Comparison of ENCODE assay signal across 27 cellular contexts in the genomic region with DNA sequence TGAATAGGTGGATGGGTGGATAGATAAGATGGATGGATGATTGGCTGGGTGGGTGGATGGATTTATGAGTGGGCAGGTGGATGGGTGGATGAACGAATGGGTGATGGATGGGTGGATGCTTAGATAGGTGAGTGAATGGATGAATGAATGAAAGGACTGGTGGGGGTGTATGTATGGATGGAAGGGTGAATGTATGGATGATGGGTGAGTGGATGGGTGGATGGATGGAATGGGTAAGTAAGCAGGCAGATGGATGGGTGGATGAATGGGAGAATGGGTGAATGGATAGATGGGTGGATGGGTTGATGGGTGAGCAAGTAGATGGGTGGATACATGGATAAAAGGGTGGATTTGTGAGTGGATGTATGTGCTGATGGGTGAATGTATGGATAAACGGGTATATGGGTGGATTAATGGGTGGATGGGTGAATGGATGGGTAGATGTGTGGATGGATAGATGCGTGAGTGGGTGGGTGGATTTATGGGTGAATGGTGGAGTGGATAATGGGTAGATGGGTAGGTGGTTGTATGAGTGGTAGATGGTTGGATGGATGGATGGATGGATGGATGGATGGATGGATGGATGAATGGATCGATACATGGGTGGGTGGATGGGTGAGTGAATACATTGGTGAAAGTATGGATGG.
"Had no signal": no experiment of that assay in that cellular context is flagged by ENCODE, and none has a peak within 500 bp of the region (broad histone marks: within the 10 kb centered on the region; RNA-seq: fewer than 3 reads in every experiment).

No MANE protein-coding gene starts in this region.

- H3K27ac Mint-ChIP-seq: activated B cell treated with CpG ODN at 0.5 μM for 24 hours; activated CD4-positive, alpha-beta T cell treated with anti-CD3 and anti-CD28 coated beads, Interleukin-2, amount 10 ng/mL, durations not matched to agents 24 days and 14 days; activated CD8-positive, alpha-beta memory T cell treated with anti-CD3 and anti-CD28 coated beads, Interleukin-2, amount 10 ng/mL, durations not matched to agents 7 days and 5 days; activated naive CD4-positive, alpha-beta T cell treated with anti-CD3 and anti-CD28 coated beads for 36 hours; activated naive CD8-positive, alpha-beta T cell; activated T-cell treated with anti-CD3 and anti-CD28 coated beads, Interleukin-2, amount 50 U/mL, for 24 hours; T-cell had no signal

- H3K4me1 Mint-ChIP-seq: activated B cell treated with CpG ODN at 0.5 μM for 24 hours; activated CD4-positive, alpha-beta T cell treated with anti-CD3 and anti-CD28 coated beads, Interleukin-2, amount 10 ng/mL, durations not matched to agents 24 days and 14 days; activated CD8-positive, alpha-beta memory T cell treated with anti-CD3 and anti-CD28 coated beads, Interleukin-2, amount 10 ng/mL, durations not matched to agents 7 days and 5 days; T-cell had no signal

- FAIRE-seq: TTC549 had no signal

- ATAC-seq: activated CD8-positive, alpha-beta memory T cell treated with anti-CD3 and anti-CD28 coated beads, Interleukin-2, amount 10 ng/mL, durations not matched to agents 7 days and 5 days; Panc1; Right ventricle myocardium inferior had no signal

- H3K9me3 Mint-ChIP-seq: activated naive CD4-positive, alpha-beta T cell treated with anti-CD3 and anti-CD28 coated beads for 36 hours; activated T-cell treated with anti-CD3 and anti-CD28 coated beads, Interleukin-2, amount 50 U/mL, for 24 hours had no signal

- H3K36me3 Mint-ChIP-seq: activated CD8-positive, alpha-beta memory T cell treated with anti-CD3 and anti-CD28 coated beads, Interleukin-2, amount 10 ng/mL, durations not matched to agents 7 days and 5 days; activated naive CD8-positive, alpha-beta T cell; T-cell had no signal

- H3K27me3 ChIP-seq: brain microvascular endothelial cell had no signal

- DNase-seq: activated B cell treated with CpG ODN at 0.5 μM for 24 hours; activated CD4-positive, alpha-beta T cell treated with anti-CD3 and anti-CD28 coated beads for 1 hour; activated CD4-positive, alpha-beta T cell treated with anti-CD3 and anti-CD28 coated beads, Interleukin-2, amount 10 ng/mL, durations not matched to agents 24 days and 14 days; activated CD4-positive, alpha-beta T cell treated with anti-CD3 and anti-CD28 coated beads, Interleukin-2, amount 50 U/mL, for 48 hours; activated CD8-positive, alpha-beta memory T cell treated with anti-CD3 and anti-CD28 coated beads, Interleukin-2, amount 10 ng/mL, durations not matched to agents 7 days and 5 days; activated effector memory CD4-positive, alpha-beta T cell treated with anti-CD3 and anti-CD28 coated beads, Interleukin-2, amount 50 U/mL, for 16 hours; activated naive CD4-positive, alpha-beta T cell treated with anti-CD3 and anti-CD28 coated beads for 36 hours; activated T-cell treated with anti-CD3 and anti-CD28 coated beads, Interleukin-2, amount 50 U/mL, for 24 hours; amygdala; brain microvascular endothelial cell; NCI-H1048; NCI-H146; NCI-H187 treated with DMSO at 0.1 percent for 48 hours; NCI-H2171; NCI-H226; NCI-H526 treated with DMSO at 0.1 percent for 48 hours; NCI-H82; OCI-M1; RPMI8226; T-cell; T-helper 2 cell; T1000 had no signal

- H3K4me3 ChIP-seq: SK-N-MC had no signal

- H3K27me3 Mint-ChIP-seq: activated B cell treated with CpG ODN at 0.5 μM for 24 hours; activated CD4-positive, alpha-beta T cell treated with anti-CD3 and anti-CD28 coated beads, Interleukin-2, amount 10 ng/mL, durations not matched to agents 24 days and 14 days; activated CD8-positive, alpha-beta memory T cell treated with anti-CD3 and anti-CD28 coated beads, Interleukin-2, amount 10 ng/mL, durations not matched to agents 7 days and 5 days; activated naive CD8-positive, alpha-beta T cell; activated T-cell treated with anti-CD3 and anti-CD28 coated beads, Interleukin-2, amount 50 U/mL, for 24 hours; T-cell had no signal

- H3K27ac ChIP-seq: brain microvascular endothelial cell, SK-N-MC had no signal

- H3K4me3 Mint-ChIP-seq: activated B cell treated with CpG ODN at 0.5 μM for 24 hours; activated CD4-positive, alpha-beta T cell treated with anti-CD3 and anti-CD28 coated beads, Interleukin-2, amount 10 ng/mL, durations not matched to agents 24 days and 14 days; activated CD8-positive, alpha-beta memory T cell treated with anti-CD3 and anti-CD28 coated beads, Interleukin-2, amount 10 ng/mL, durations not matched to agents 7 days and 5 days; activated naive CD4-positive, alpha-beta T cell treated with anti-CD3 and anti-CD28 coated beads for 36 hours; activated naive CD8-positive, alpha-beta T cell; activated T-cell treated with anti-CD3 and anti-CD28 coated beads, Interleukin-2, amount 50 U/mL, for 24 hours; T-cell had no signal

- H3K36me3 ChIP-seq: brain microvascular endothelial cell had no signal
